ENCODE assay signal across 25 cellular contexts in the genomic region with DNA sequence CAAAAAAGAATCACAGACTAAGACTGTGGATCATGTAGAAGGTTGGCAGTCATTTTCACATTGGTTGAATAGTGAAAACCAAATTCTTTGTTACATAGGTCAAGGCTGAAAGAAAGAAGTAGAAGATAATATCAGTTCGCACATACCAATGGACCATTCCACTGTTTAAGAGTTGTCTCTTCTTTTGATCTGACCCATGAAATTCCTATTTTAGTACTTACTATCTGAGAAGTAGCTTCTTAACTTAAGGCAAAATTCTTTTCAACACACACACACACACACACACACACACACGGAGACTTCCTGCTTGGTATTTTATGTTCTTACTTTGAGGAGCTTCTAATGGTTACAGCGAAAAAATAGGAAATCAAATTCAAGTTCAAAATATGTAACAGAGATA.
DNase-seq lines count a peak whose midpoint lies in the region; FAIRE-seq and TF ChIP-seq lines count a peak whose summit lies in the region.
"Had no signal": no experiment of that assay in that cellular context is flagged by ENCODE, and none has a peak within 500 bp of the region (broad histone marks: within the 10 kb centered on the region; RNA-seq: fewer than 3 reads in every experiment).

No MANE protein-coding gene starts in this region.

- H3K4ac ChIP-seq in neuronal stem cell (ENCODE audit: low read length): no peak overlapping the region

- peak; percentile 15 for DNase-seq in EH (ENCODE audit: low read depth)
- peak; percentile 11 for DNase-seq in adipocyte (ENCODE audit: low read depth)
- no peak for DNase-seq in keratinocyte (ENCODE audit: low read depth, low spot score)
- DNase-seq in neuronal stem cell (ENCODE audit: low spot score): no peak
- no peak for DNase-seq in NCI-H2196 (lab: John Stamatoyannopoulos, UW; ENCODE audit: unreplicated experiment)
- no peak for DNase-seq in hepatocyte (ENCODE audit: low spot score)
- DNase-seq in HuH-7.5 (ENCODE audit: low spot score): no peak
- no peak for DNase-seq in GM13977 (ENCODE audit: low spot score)
- DNase-seq: DMS 273 treated with DMSO at 0.1 percent for 48 hours, DMS79 treated with DMSO at 0.1 percent for 48 hours, GM23248, KG1, NCI-H1092 treated with DMSO at 0.1 percent for 48 hours, NCI-H1436 treated with DMSO at 0.1 percent for 48 hours, NCI-H2029, NCI-H345, NCI-H524, NCI-H774, SJCRH30 had no signal

- no peaks in the 10 kb centered on the region for H3K9me2 ChIP-seq in hepatocyte (replicated peaks; ENCODE audit: insufficient read depth)

- H4K91ac ChIP-seq in neuronal stem cell (ENCODE audit: low read depth, low read length, poor library complexity): no peak overlapping the region

- H3K4me3 ChIP-seq in adipocyte (ENCODE audit: low read length) (no peak overlapping the region), keratinocyte (ENCODE audit: control insufficient read depth in 2 of 3, extremely low read depth in 1 of 3, insufficient read depth in 2 of 3, low read depth in 1 of 3, low read length in 3 of 3) (no peak overlapping the region), neuronal stem cell (ENCODE audit: low read length in 2 of 2) (no peak overlapping the region), hepatocyte (no peak overlapping the region)
- H3K4me3 ChIP-seq: GM23248, HAP-1, SJCRH30 had no signal

- no peak overlapping the region for H2BK120ac ChIP-seq in neuronal stem cell (ENCODE audit: low read depth, low read length)

- no peaks in the 10 kb centered on the region for H3K9me3 ChIP-seq in adipocyte (ENCODE audit: control insufficient read depth, low read length)
- no peaks in the 10 kb centered on the region for H3K9me3 ChIP-seq in keratinocyte (ENCODE audit: control insufficient read depth, low read depth, low read length)
- no peaks in the 10 kb centered on the region for H3K9me3 ChIP-seq in neuronal stem cell (replicated peaks in 1 of 2; ENCODE audit: control insufficient read depth in 2 of 2, insufficient read depth in 1 of 2, low read depth in 1 of 2, low read length in 2 of 2)
- no peaks in the 10 kb centered on the region for H3K9me3 ChIP-seq in hepatocyte (ENCODE audit: low read depth)
- H3K9me3 ChIP-seq: HAP-1, SJCRH30 had no signal

- no peak overlapping the region for H3K23ac ChIP-seq in neuronal stem cell (ENCODE audit: low read depth, low read length, poor library complexity)

- H3K27ac ChIP-seq in keratinocyte (ENCODE audit: control insufficient read depth, insufficient read depth, low read length): no peak overlapping the region
- H3K27ac ChIP-seq in neuronal stem cell (replicated peaks; ENCODE audit: low read length): no peak overlapping the region
- no peak overlapping the region for H3K27ac ChIP-seq in hepatocyte
- H3K27ac ChIP-seq: C4-2B, GM23248, HL-60, SJCRH30 had no signal

- H3K14ac ChIP-seq in neuronal stem cell (ENCODE audit: low read length): no peak overlapping the region

- H3K9ac ChIP-seq in adipocyte (ENCODE audit: low read length) (no peak overlapping the region), keratinocyte (ENCODE audit: control insufficient read depth, extremely low read depth, insufficient read depth, low read length) (no peak overlapping the region), neuronal stem cell (ENCODE audit: low read depth, low read length, poor library complexity) (no peak overlapping the region)
- H3K9ac ChIP-seq: GM23248 had no signal

- H4K8ac ChIP-seq in neuronal stem cell (ENCODE audit: low read depth, low read length): no peak overlapping the region

- H3K79me1 ChIP-seq in neuronal stem cell (ENCODE audit: low read depth, low read length): no peaks in the 10 kb centered on the region

- H2BK12ac ChIP-seq in neuronal stem cell (ENCODE audit: low read length): no peak overlapping the region

- no peak overlapping the region for H2BK5ac ChIP-seq in neuronal stem cell (ENCODE audit: low read length)

- H2BK15ac ChIP-seq in neuronal stem cell (ENCODE audit: low read length): no peak overlapping the region

- no peaks in the 10 kb centered on the region for H3K4me1 ChIP-seq in adipocyte (ENCODE audit: control insufficient read depth, insufficient read depth, low read length)
- H3K4me1 ChIP-seq in keratinocyte (ENCODE audit: control insufficient read depth, extremely low read depth, insufficient read depth, low read length): no peaks in the 10 kb centered on the region
- no peaks in the 10 kb centered on the region for H3K4me1 ChIP-seq in neuronal stem cell (ENCODE audit: control insufficient read depth in 2 of 2, insufficient read depth in 1 of 2, low read depth in 1 of 2, low read length in 2 of 2)
- no peaks in the 10 kb centered on the region for H3K4me1 ChIP-seq in hepatocyte (ENCODE audit: insufficient read depth)
- H3K4me1 ChIP-seq: HAP-1, SJCRH30 had no signal

- no CpG with 5 or more reads among the region's 3 CpGs for WGBS in neuronal stem cell (ENCODE audit: extremely low coverage in 2 of 2, insufficient read length in 2 of 2, insufficient replicate concordance in 1 of 2), 2 donors
- 58% methylated on average over 3 of the region's 3 CpGs for WGBS in hepatocyte (ENCODE audit: low lambda C conversion rate, missing lambda C conversion rate)

- no peak for TF ChIP-seq CTCF in keratinocyte (optimal IDR thresholded peaks at IDR 0.05 in 1 of 3, IDR thresholded peaks at IDR 0.05 in 1 of 3, conservative IDR thresholded peaks at IDR 0.05 in 1 of 3; ENCODE audit: extremely low read depth in 1 of 3, insufficient read depth in 2 of 3, low read length in 3 of 3)
- TF ChIP-seq CTCF in hepatocyte (IDR thresholded peaks at IDR 0.05; ENCODE audit: poor library complexity): no peak
- TF ChIP-seq CTCF in GM13977 (IDR thresholded peaks at IDR 0.05; ENCODE audit: extremely low read depth, insufficient read depth, missing control alignments): no peak

- in situ Hi-C loops in GM13977 (cut with MboI; ENCODE audit: low pct_unique_long_range_greater_than_20kb, low sequenced_read_pairs, unreplicated experiment): no loop called here

- H3K27me3 ChIP-seq in adipocyte (replicated peaks; ENCODE audit: control insufficient read depth, insufficient read depth, low read length): no peaks in the 10 kb centered on the region
- H3K27me3 ChIP-seq in keratinocyte (ENCODE audit: control insufficient read depth, extremely low read depth, insufficient read depth, low read length): no peaks in the 10 kb centered on the region
- H3K27me3 ChIP-seq in neuronal stem cell (ENCODE audit: control insufficient read depth in 3 of 3, insufficient read depth in 3 of 3, low read depth in 1 of 3, low read length in 3 of 3): no peaks in the 10 kb centered on the region
- H3K27me3 ChIP-seq in hepatocyte: no peaks in the 10 kb centered on the region
- H3K27me3 ChIP-seq: SJCRH30 had no signal

- FAIRE-seq in keratinocyte (lab: Jason Lieb, UNC): peak; percentile 62
- FAIRE-seq: GM12892, GM18507, HepG2 had no signal

- no peak overlapping the region for H2AK5ac ChIP-seq in neuronal stem cell (ENCODE audit: low read depth, low read length)

- no peak overlapping the region for H3K18ac ChIP-seq in neuronal stem cell (ENCODE audit: low read length)

- H3K9me1 ChIP-seq in keratinocyte (ENCODE audit: control insufficient read depth, extremely low read depth, insufficient read depth, low read length): no peaks in the 10 kb centered on the region

- H2AFZ ChIP-seq in keratinocyte (ENCODE audit: control insufficient read depth, low read length) (no peak overlapping the region), neuronal stem cell (ENCODE audit: low read length) (peak overlapping the region; percentile 57), hepatocyte (no peak overlapping the region)
- H2AFZ ChIP-seq: GM23248 had no signal

- H4K20me1 ChIP-seq in keratinocyte (ENCODE audit: control insufficient read depth, extremely low read depth, insufficient read depth, low read length): no peaks in the 10 kb centered on the region
- H4K20me1 ChIP-seq in hepatocyte (ENCODE audit: insufficient read depth, poor library complexity, severe bottlenecking): no peaks in the 10 kb centered on the region

- H3K4me2 ChIP-seq in keratinocyte (ENCODE audit: control insufficient read depth, extremely low read depth, insufficient read depth, low read depth, low read length) (no peak overlapping the region), neuronal stem cell (ENCODE audit: insufficient read depth, low read length, poor library complexity, severe bottlenecking) (no peak overlapping the region), hepatocyte (no peak overlapping the region)

- dilution Hi-C loops in keratinocyte (cut with MboI; ENCODE audit: extremely low pct_ligation_motif_present, low sequenced_read_pairs): no loop called here

- no peaks in the 10 kb centered on the region for H3K79me2 ChIP-seq in keratinocyte (ENCODE audit: control insufficient read depth, insufficient read depth, low read length)
- no peaks in the 10 kb centered on the region for H3K79me2 ChIP-seq in hepatocyte

- H3K36me3 ChIP-seq in adipocyte (ENCODE audit: control insufficient read depth, insufficient read depth, low read length, severe bottlenecking): no peaks in the 10 kb centered on the region
- H3K36me3 ChIP-seq in keratinocyte (ENCODE audit: control insufficient read depth in 2 of 2, extremely low read depth in 1 of 2, insufficient read depth in 2 of 2, low read length in 2 of 2): no peaks in the 10 kb centered on the region
- H3K36me3 ChIP-seq in neuronal stem cell (replicated peaks in 1 of 2; ENCODE audit: control insufficient read depth in 2 of 2, insufficient read depth in 2 of 2, low read length in 2 of 2): no peaks in the 10 kb centered on the region
- H3K36me3 ChIP-seq in hepatocyte (replicated peaks; ENCODE audit: insufficient read depth, low read depth): no peaks in the 10 kb centered on the region
- H3K36me3 ChIP-seq: HAP-1, SJCRH30 had no signal

Comparison
In these comparisons a context has a peak if more than half of its experiments do, and no peak if none do; other contexts are left out.
1. DNase-seq: peak in EH (single experiment) and adipocyte (single experiment); none in keratinocyte (single experiment), neuronal stem cell (single experiment), NCI-H2196 (single experiment), hepatocyte (single experiment), HuH-7.5 (single experiment) and GM13977 (single experiment).